Comparison of ENCODE assay signal across 25 cellular contexts in the genomic region with DNA sequence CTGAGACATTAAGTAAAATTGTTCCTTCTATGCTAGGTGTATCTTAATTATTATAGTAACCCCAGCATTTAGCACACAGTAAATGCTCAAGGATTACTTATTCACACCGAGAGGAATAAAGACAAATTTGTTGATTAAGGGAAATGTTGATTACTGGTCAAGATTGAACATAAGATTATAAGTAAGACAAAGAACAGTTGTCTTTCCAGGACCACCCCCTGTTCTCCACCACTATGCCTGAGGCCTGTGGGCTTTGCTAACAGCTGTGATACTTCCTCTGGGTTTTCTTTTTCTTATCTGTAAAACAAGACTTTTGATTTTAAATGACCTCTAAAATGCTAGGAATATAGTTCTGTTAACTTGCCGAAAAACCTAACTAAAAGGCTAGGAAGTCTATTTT.
"Had no signal": no experiment of that assay in that cellular context is flagged by ENCODE, and none has a peak within 500 bp of the region (broad histone marks: within the 10 kb centered on the region; RNA-seq: fewer than 3 reads in every experiment).

No MANE protein-coding gene starts in this region.

- H3K27ac Mint-ChIP-seq: activated CD4-positive, alpha-beta memory T cell treated with anti-CD3 and anti-CD28 coated beads for 36 hours; activated CD4-positive, alpha-beta T cell treated with anti-CD3 and anti-CD28 coated beads, Interleukin-2, amount 10 ng/mL, durations not matched to agents 24 days and 14 days; activated T-cell treated with anti-CD3 and anti-CD28 coated beads, Interleukin-2, amount 50 U/mL, for 24 hours; dendritic cell treated with granulocyte-macrophage colony-stimulating factor and Interleukin-4, amounts not matched to agents 40 ng/mL and 50 ng/mL, for 4 days; endodermal cell; natural killer cell; T-helper 17 cell had no signal

- DNase-seq: activated CD4-positive, alpha-beta memory T cell treated with anti-CD3 and anti-CD28 coated beads for 36 hours; activated CD4-positive, alpha-beta T cell treated with anti-CD3 and anti-CD28 coated beads, Interleukin-2, amount 10 ng/mL, durations not matched to agents 24 days and 14 days; activated CD4-positive, CD25-positive, alpha-beta regulatory T cell treated with anti-CD3 and anti-CD28 coated beads, Interleukin-2, amount 50 U/mL, for 72 hours; activated CD8-positive, alpha-beta memory T cell treated with anti-CD3 and anti-CD28 coated beads, Interleukin-2, amount 50 U/mL, for 48 hours; activated gamma-delta T cell; activated naive CD4-positive, alpha-beta T cell treated with anti-CD3 and anti-CD28 coated beads, Interleukin-2, amount 50 U/mL, for 16 hours; activated T-cell treated with anti-CD3 and anti-CD28 coated beads, Interleukin-2, amount 50 U/mL, for 24 hours; amniotic stem cell; endodermal cell; esophagus squamous epithelium; islet precursor cell; left cardiac atrium; mammary epithelial cell; natural killer cell; posterior cingulate gyrus; right cardiac atrium; stimulated activated CD4-positive, alpha-beta T cell treated with anti-CD3 and anti-CD28 coated beads, Interleukin-12 subunit alpha, Interleukin-12 subunit beta, amount 100 ng/mL, for 4 hours; stimulated activated CD4-positive, alpha-beta T cell treated with anti-CD3 and anti-CD28 coated beads, Interleukin-4, amount 100 ng/mL, for 1 hour; stimulated activated naive CD8-positive, alpha-beta T cell treated with anti-CD3 and anti-CD28 coated beads, Interleukin-15, Interleukin-2, amounts not matched to agents 100 U/mL and 50 U/mL, for 24 hours; T-helper 17 cell; testis; transverse colon had no signal

- ATAC-seq: left cardiac atrium; natural killer cell; right cardiac atrium; stimulated activated naive CD8-positive, alpha-beta T cell treated with anti-CD3 and anti-CD28 coated beads, Interleukin-15, Interleukin-2, amounts not matched to agents 100 U/mL and 50 U/mL, for 24 hours; T-helper 17 cell had no signal

- H3K4me3 Mint-ChIP-seq: activated CD4-positive, alpha-beta memory T cell treated with anti-CD3 and anti-CD28 coated beads for 36 hours; activated CD4-positive, alpha-beta T cell treated with anti-CD3 and anti-CD28 coated beads, Interleukin-2, amount 10 ng/mL, durations not matched to agents 24 days and 14 days; activated T-cell treated with anti-CD3 and anti-CD28 coated beads, Interleukin-2, amount 50 U/mL, for 24 hours; central memory CD8-positive, alpha-beta T cell; dendritic cell treated with granulocyte-macrophage colony-stimulating factor and Interleukin-4, amounts not matched to agents 40 ng/mL and 50 ng/mL, for 4 days; endodermal cell; natural killer cell; T-helper 17 cell had no signal

- H3K4me1 ChIP-seq: breast epithelium, esophagus squamous epithelium, transverse colon had no signal

- H3K27me3 Mint-ChIP-seq: dendritic cell treated with granulocyte-macrophage colony-stimulating factor and Interleukin-4, amounts not matched to agents 40 ng/mL and 50 ng/mL, for 4 days had no signal

- H3K36me3 Mint-ChIP-seq: activated CD4-positive, alpha-beta memory T cell treated with anti-CD3 and anti-CD28 coated beads for 36 hours; natural killer cell had no signal

- H3K9me3 ChIP-seq: breast epithelium, esophagus squamous epithelium, testis, transverse colon had no signal

- H3K4me3 ChIP-seq: breast epithelium, esophagus squamous epithelium, testis, transverse colon had no signal

- H3K9me3 Mint-ChIP-seq: activated CD4-positive, alpha-beta memory T cell treated with anti-CD3 and anti-CD28 coated beads for 36 hours; activated CD4-positive, alpha-beta T cell treated with anti-CD3 and anti-CD28 coated beads, Interleukin-2, amount 10 ng/mL, durations not matched to agents 24 days and 14 days; activated T-cell treated with anti-CD3 and anti-CD28 coated beads, Interleukin-2, amount 50 U/mL, for 24 hours; central memory CD8-positive, alpha-beta T cell; dendritic cell treated with granulocyte-macrophage colony-stimulating factor and Interleukin-4, amounts not matched to agents 40 ng/mL and 50 ng/mL, for 4 days; endodermal cell; natural killer cell had no signal

- H3K36me3 ChIP-seq: breast epithelium, esophagus squamous epithelium, transverse colon had no signal

- H3K4me1 Mint-ChIP-seq: activated CD4-positive, alpha-beta T cell treated with anti-CD3 and anti-CD28 coated beads, Interleukin-2, amount 10 ng/mL, durations not matched to agents 24 days and 14 days; central memory CD8-positive, alpha-beta T cell; natural killer cell; T-helper 17 cell had no signal

- H3K27ac ChIP-seq: breast epithelium, esophagus squamous epithelium, testis, transverse colon had no signal

- H3K27me3 ChIP-seq: breast epithelium, testis, transverse colon had no signal
